In genomic region chr7:75652788-75653187, GRCh38 we compare ENCODE assay signal across 20 cellular contexts.
"Had no signal": no experiment of that assay in that cellular context is flagged by ENCODE, and none has a peak within 500 bp of the region (broad histone marks: within the 10 kb centered on the region; RNA-seq: fewer than 3 reads in every experiment).

No MANE protein-coding gene starts in this region.

- H3K27me3 ChIP-seq: dorsolateral prefrontal cortex, heart left ventricle, pancreas, thyroid gland had no signal

- ATAC-seq: esophagus mucosa, heart left ventricle, left colon, left ventricle myocardium superior, pancreas, right cardiac atrium had no signal

- H3K4me3 Mint-ChIP-seq: naive B cell, nephron, type B pancreatic cell had no signal

- H3K27ac ChIP-seq: heart left ventricle, pancreas, thyroid gland had no signal

- H3K27me3 Mint-ChIP-seq: naive B cell, progenitor cell of endocrine pancreas, type B pancreatic cell had no signal

- H3K9me3 Mint-ChIP-seq: nephron, type B pancreatic cell had no signal

- H3K9me3 ChIP-seq: heart left ventricle, pancreas, thyroid gland had no signal

- H3K27ac Mint-ChIP-seq: nephron, progenitor cell of endocrine pancreas, type B pancreatic cell had no signal

- DNase-seq: dorsolateral prefrontal cortex; effector CD8-positive, alpha-beta T cell; heart left ventricle; hippocampal formation; left colon; left ventricle myocardium superior; mesendoderm; naive B cell; occipital lobe; pancreas; right cardiac atrium; stimulated activated CD4-positive, alpha-beta T cell treated with anti-CD3 and anti-CD28 coated beads, Interleukin-2, amount 100 ng/mL, for 48 hours; stimulated activated naive CD4-positive, alpha-beta T cell treated with Interleukin-2 at 50 U/mL for 16 hours; thyroid gland had no signal

- H3K36me3 Mint-ChIP-seq: type B pancreatic cell had no signal

- H3K4me1 ChIP-seq: pancreas had no signal

- H3K4me3 ChIP-seq: dorsolateral prefrontal cortex, heart left ventricle, lung, pancreas, smooth muscle cell, thyroid gland had no signal

- H3K36me3 ChIP-seq: heart left ventricle, pancreas, thyroid gland had no signal
